In the genomic region with DNA sequence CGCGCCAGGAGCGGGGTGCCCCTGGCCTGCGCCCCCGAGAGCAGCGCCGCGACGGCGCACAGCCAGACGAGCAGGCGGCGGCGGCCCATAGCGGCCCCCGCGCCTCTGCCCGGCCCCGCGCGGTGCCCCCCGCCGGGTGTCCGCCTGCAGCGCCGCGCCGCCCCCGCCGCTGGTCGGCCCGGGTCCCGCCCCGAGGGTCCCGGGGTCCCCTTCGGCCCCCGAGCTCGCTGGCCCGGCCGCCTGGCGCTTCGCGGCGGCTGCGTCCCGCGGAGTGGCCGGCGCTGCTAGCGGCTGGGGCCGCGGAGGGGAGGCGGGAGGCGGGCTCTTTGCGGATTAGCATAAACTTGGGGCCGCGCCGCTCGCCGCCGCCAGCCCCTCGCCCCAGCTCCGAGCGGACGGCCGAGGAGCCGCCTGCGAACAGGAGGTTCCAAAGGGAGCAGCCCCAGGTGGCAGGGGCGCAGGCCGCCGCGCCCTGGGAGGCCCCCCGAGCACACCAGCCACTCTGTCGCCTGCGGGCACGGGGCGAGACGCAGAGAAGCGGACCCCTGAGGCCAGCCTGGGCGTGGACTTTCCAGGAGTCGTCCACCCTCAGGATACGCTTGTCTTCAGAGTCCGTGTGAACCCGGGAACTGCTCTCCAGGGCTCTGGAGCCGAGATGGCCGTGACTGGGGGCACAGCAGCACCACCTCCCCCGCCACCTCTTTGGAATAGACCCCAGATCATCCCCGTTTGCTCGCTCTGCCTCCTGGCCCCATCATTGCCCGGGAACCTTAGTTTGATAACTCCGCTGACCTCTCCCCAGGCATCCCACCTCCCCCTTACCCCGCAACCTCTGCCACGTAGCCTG, we compare ENCODE assay signal across 10 cellular contexts. TPM values are rescaled to one million over a fixed set of nuclear protein-coding genes. Genes with fewer than 3 reads are reported as not detected.
A peak's percentile ranks its signal among the peaks of the same experiment; 100 is the strongest.
DNase-seq lines count a peak whose midpoint lies in the region; ATAC-seq lines count a peak whose summit lies in the region.
"Had no signal": no experiment of that assay in that cellular context is flagged by ENCODE, and none has a peak within 500 bp of the region (broad histone marks: within the 10 kb centered on the region; RNA-seq: fewer than 3 reads in every experiment).

EMILIN3 (minus strand) TSS at position 273 of the 847 bp plus-strand sequence; CDS start at position 89, 184 bp downstream.

- DNase-seq in NCI-H510A (lab: John Stamatoyannopoulos, UW) (peak; percentile 30), NCI-H510A treated with DMSO at 0.1 percent for 48 hours (lab: John Stamatoyannopoulos, UW) (no peak), T-helper 17 cell (no peak), iPS DF 6.9 (ENCODE audit: low read depth, low spot score) (no peak), DMS153 (lab: John Stamatoyannopoulos, UW) (no peak), C1 segment of cervical spinal cord (lab: John Stamatoyannopoulos, UW) (no peak)
- DNase-seq in stimulated activated effector memory CD8-positive, alpha-beta T cell treated with anti-CD3 and anti-CD28 coated beads, Interleukin-12 subunit alpha, Interleukin-12 subunit beta, amount 100 ng/mL, for 72 hours (ENCODE audit: low spot score in 2 of 2) = no peak
- DNase-seq: KBM-7, T1000 had no signal

- peaks cover 42% of the 10 kb centered on the region for H3K27me3 Mint-ChIP-seq in T-helper 17 cell

- H3K27me3 ChIP-seq in iPS DF 6.9 (ENCODE audit: control insufficient read depth, insufficient read depth, low read length) = peaks cover 27% of the 10 kb centered on the region

- H3K4me3 ChIP-seq in iPS DF 6.9 (ENCODE audit: low read length) = peak within 1 kb of the TSS; percentile 39; the same call in 1 of the 2 replicates

- H3K9me3 ChIP-seq in T-helper 17 cell (ENCODE audit: control insufficient read depth, low read length, poor library complexity, severe bottlenecking) (no peaks in the 10 kb centered on the region), iPS DF 6.9 (ENCODE audit: control insufficient read depth, insufficient read depth, low read length) (peaks cover 3% of the 10 kb centered on the region)

- no peaks in the 10 kb centered on the region for H3K36me3 ChIP-seq in iPS DF 6.9 (ENCODE audit: control insufficient read depth, insufficient read depth, low read length)

- no peak within 1 kb of the TSS for H3K27ac ChIP-seq in iPS DF 6.9 (ENCODE audit: low read length)

- ATAC-seq in T-helper 17 cell = no peak
- no peak for ATAC-seq in stimulated activated effector memory CD8-positive, alpha-beta T cell treated with anti-CD3 and anti-CD28 coated beads, Interleukin-12 subunit alpha, Interleukin-12 subunit beta, amount 100 ng/mL, for 72 hours
- no peak for ATAC-seq in GM19328 (IDR thresholded peaks at IDR 0.05; ENCODE audit: unreplicated experiment)

- peak within 1 kb of the TSS; percentile 80 for H3K4me3 Mint-ChIP-seq in T-helper 17 cell
- H3K4me3 Mint-ChIP-seq in stimulated activated effector memory CD8-positive, alpha-beta T cell treated with anti-CD3 and anti-CD28 coated beads, Interleukin-12 subunit alpha, Interleukin-12 subunit beta, amount 100 ng/mL, for 72 hours = peak within 1 kb of the TSS; percentile 35

- peak within 1 kb of the TSS; percentile 37 for H3K27ac Mint-ChIP-seq in T-helper 17 cell
- no peak within 1 kb of the TSS for H3K27ac Mint-ChIP-seq in stimulated activated effector memory CD8-positive, alpha-beta T cell treated with anti-CD3 and anti-CD28 coated beads, Interleukin-12 subunit alpha, Interleukin-12 subunit beta, amount 100 ng/mL, for 72 hours

- peaks cover 4% of the 10 kb centered on the region for H3K4me1 Mint-ChIP-seq in T-helper 17 cell
- peaks cover 7% of the 10 kb centered on the region for H3K4me1 Mint-ChIP-seq in stimulated activated effector memory CD8-positive, alpha-beta T cell treated with anti-CD3 and anti-CD28 coated beads, Interleukin-12 subunit alpha, Interleukin-12 subunit beta, amount 100 ng/mL, for 72 hours

- no peaks in the 10 kb centered on the region for H3K9me3 Mint-ChIP-seq in stimulated activated effector memory CD8-positive, alpha-beta T cell treated with anti-CD3 and anti-CD28 coated beads, Interleukin-12 subunit alpha, Interleukin-12 subunit beta, amount 100 ng/mL, for 72 hours

- no CpG with 5 or more reads among the region's 93 CpGs for WGBS in iPS DF 6.9 (ENCODE audit: insufficient coverage, insufficient read length)

- peaks cover 9% of the 10 kb centered on the region for H3K36me3 Mint-ChIP-seq in T-helper 17 cell (ENCODE audit: low read depth)
- H3K36me3 Mint-ChIP-seq in stimulated activated effector memory CD8-positive, alpha-beta T cell treated with anti-CD3 and anti-CD28 coated beads, Interleukin-12 subunit alpha, Interleukin-12 subunit beta, amount 100 ng/mL, for 72 hours = no peaks in the 10 kb centered on the region

- H3K4me1 ChIP-seq in iPS DF 6.9 (ENCODE audit: control insufficient read depth, insufficient read depth, low read length) = no peaks in the 10 kb centered on the region; the same call in 1 of the 2 replicates

RNA-seq across cellular contexts. Expression of gene EMILIN3, which starts in this region (rescaled TPM):
- total RNA-seq in T-helper 17 cell = not detected
